8 cellular contexts compared by ENCODE assay signal in the genomic region with DNA sequence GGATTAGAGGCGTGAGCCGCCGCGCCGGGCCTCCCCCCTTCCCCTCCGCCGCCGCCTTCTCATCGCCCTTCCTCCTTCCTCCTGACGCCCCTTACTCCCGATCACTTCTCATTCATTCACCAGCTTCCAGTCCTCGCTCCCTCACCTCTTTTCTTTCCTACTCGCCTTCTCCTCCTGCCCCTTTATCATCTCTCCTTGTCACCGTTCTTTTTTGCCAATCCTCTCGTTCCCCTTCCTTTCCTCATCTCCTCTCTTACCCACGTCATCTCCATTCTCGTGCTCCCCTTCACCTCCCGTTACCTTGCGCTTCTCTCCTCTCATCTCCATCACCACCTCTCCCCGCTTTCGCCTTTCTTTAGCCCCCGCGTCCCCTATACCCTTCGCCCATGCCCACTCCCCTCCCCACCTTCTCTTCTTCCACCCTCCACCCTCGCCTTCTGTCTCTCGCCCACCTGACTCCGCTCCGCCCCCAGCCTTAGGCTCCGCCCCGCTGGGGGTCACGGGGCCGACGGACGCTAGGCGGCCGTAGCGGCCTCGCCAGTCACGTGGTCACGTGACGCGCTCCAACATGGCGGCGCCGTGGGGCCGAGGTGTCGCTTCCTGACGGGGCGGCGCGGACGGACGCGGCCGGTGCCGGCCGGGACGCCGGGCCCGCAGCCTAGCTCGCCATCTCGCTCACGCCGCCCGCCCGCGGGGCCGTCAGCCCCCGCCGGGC. TPM values are rescaled to one million over a fixed set of nuclear protein-coding genes. Genes with fewer than 3 reads are reported as not detected.
DNase-seq lines count a peak whose midpoint lies in the region; ATAC-seq, FAIRE-seq and TF ChIP-seq lines count a peak whose summit lies in the region.

A gene (plus strand): TSS at position 544 of the 715 bp plus-strand sequence. CDS start 179 bp downstream, outside the sequence.

- H3K4me1 ChIP-seq in KMS-11 (ENCODE audit: low read depth, poor library complexity, severe bottlenecking) (peaks cover 50% of the 10 kb centered on the region), esophagus muscularis mucosa (peaks cover 27 to 45% (median 43%) of the 10 kb centered on the region in 4 donors)

- intact Hi-C loops in esophagus muscularis mucosa (cut with DNase I) = no loop called here

- no peaks in the 10 kb centered on the region for H3K9me3 Mint-ChIP-seq in activated T-cell treated with anti-CD3 and anti-CD28 coated beads, Interleukin-2, amount 50 U/mL, for 72 hours

- H3K27ac ChIP-seq in KMS-11 = peak within 1 kb of the TSS; percentile 85
- H3K27ac ChIP-seq in esophagus muscularis mucosa (replicated peaks in 1 of 4) = peak within 1 kb of the TSS; percentile 93 to 98 (median 94)

- DNase-seq in DMS53 (lab: John Stamatoyannopoulos, UW) = peak; percentile 97
- DNase-seq in RCC 7860 (ENCODE audit: low spot score) = peak; percentile 79
- DNase-seq in activated T-cell treated with anti-CD3 and anti-CD28 coated beads, Interleukin-2, amount 50 U/mL, for 72 hours = peak; percentile 97 to 98
- peak; percentile 97 for DNase-seq in esophagus muscularis mucosa (ENCODE audit: extremely low spot score)
- DNase-seq in myocyte (ENCODE audit: low read depth) = peak; percentile 93
- peak; percentile 79 to 87 for DNase-seq in stimulated activated CD8-positive, alpha-beta memory T cell treated with anti-CD3 and anti-CD28 coated beads, Interleukin-7, amount 100 ng/mL, for 4 hours (ENCODE audit: low read depth in 2 of 2)

- H3K4me3 Mint-ChIP-seq in activated T-cell treated with anti-CD3 and anti-CD28 coated beads, Interleukin-2, amount 50 U/mL, for 72 hours = peak within 1 kb of the TSS; percentile 96 to 98

- no peaks in the 10 kb centered on the region for H3K9me3 ChIP-seq in esophagus muscularis mucosa

- TF ChIP-seq CTCF in KMS-11 (conservative IDR thresholded peaks at IDR 0.05; ENCODE audit: low read depth, low read length) = no peak
- peak in 1 of 3 experiments; percentile 21 for TF ChIP-seq CTCF in esophagus muscularis mucosa (IDR thresholded peaks at IDR 0.05)

- no peak for TF ChIP-seq EP300 in esophagus muscularis mucosa (IDR thresholded peaks at IDR 0.05)

- H3K4me3 ChIP-seq in KMS-11 (IDR thresholded peaks at IDR 0.05; ENCODE audit: insufficient read depth, low read depth, low read length) (no peak within 1 kb of the TSS), esophagus muscularis mucosa (peak within 1 kb of the TSS; percentile 74 to 96 (median 94))

- TF ChIP-seq POLR2A in esophagus muscularis mucosa (IDR thresholded peaks at IDR 0.05; ENCODE audit: low read depth) = peak; percentile 80

- no peaks in the 10 kb centered on the region for H3K27me3 Mint-ChIP-seq in activated T-cell treated with anti-CD3 and anti-CD28 coated beads, Interleukin-2, amount 50 U/mL, for 72 hours (ENCODE audit: low read depth)

- peak within 1 kb of the TSS; percentile 76 for H2AFZ ChIP-seq in KMS-11 (ENCODE audit: low read depth)

- H4K20me1 ChIP-seq in KMS-11 (ENCODE audit: insufficient read depth) = no peaks in the 10 kb centered on the region; the same call in 1 of the 2 replicates

- under 1% methylated on average over 49 of the region's 70 CpGs for WGBS in esophagus muscularis mucosa

- H3K27ac Mint-ChIP-seq in activated T-cell treated with anti-CD3 and anti-CD28 coated beads, Interleukin-2, amount 50 U/mL, for 72 hours = peak within 1 kb of the TSS; percentile 99

- ATAC-seq in GM21723 (IDR thresholded peaks at IDR 0.05; ENCODE audit: unreplicated experiment) = peak; percentile 71
- ATAC-seq in activated T-cell treated with anti-CD3 and anti-CD28 coated beads, Interleukin-2, amount 50 U/mL, for 72 hours (replicated peaks in 1 of 2) = peak; percentile 94 to 95

- no peaks in the 10 kb centered on the region for H3K36me3 ChIP-seq in KMS-11 (ENCODE audit: insufficient read depth)
- no peaks in the 10 kb centered on the region for H3K36me3 ChIP-seq in esophagus muscularis mucosa

- no peak for FAIRE-seq in RCC 7860 (lab: Jason Lieb, UNC)

- peaks cover 43% of the 10 kb centered on the region for H3K79me2 ChIP-seq in KMS-11 (ENCODE audit: insufficient read depth, low read depth)

- peak within 1 kb of the TSS; percentile 91 for H3K9ac ChIP-seq in KMS-11

- H3K4me2 ChIP-seq in KMS-11 = peak within 1 kb of the TSS; percentile 85

- H3K4me1 Mint-ChIP-seq in activated T-cell treated with anti-CD3 and anti-CD28 coated beads, Interleukin-2, amount 50 U/mL, for 72 hours (ENCODE audit: low read depth) = peaks cover 50% of the 10 kb centered on the region

- peaks cover 3 to 6% of the 10 kb centered on the region in 2 donors for H3K36me3 Mint-ChIP-seq in activated T-cell treated with anti-CD3 and anti-CD28 coated beads, Interleukin-2, amount 50 U/mL, for 72 hours (ENCODE audit: insufficient read depth in 2 of 2)

- H3K27me3 ChIP-seq in KMS-11 (ENCODE audit: insufficient read depth, low read depth) = no peaks in the 10 kb centered on the region
- no peaks in the 10 kb centered on the region for H3K27me3 ChIP-seq in esophagus muscularis mucosa

RNA-seq across cellular contexts. Expression of the gene that starts here (rescaled TPM):
- 10 to 100 TPM; 23.3 to 23.6 TPM for total RNA-seq in activated T-cell treated with anti-CD3 and anti-CD28 coated beads, Interleukin-2, amount 50 U/mL, for 72 hours
- total RNA-seq in esophagus muscularis mucosa = 10 to 100 TPM; 33.6 to 45.2 (median 39.3) TPM
- 27.6 and 36.3 TPM in 2 replicates for total RNA-seq in myocyte
- 9.9 TPM for polyA plus RNA-seq in myocyte (2012)
